Comparison of ENCODE assay signal across 32 cellular contexts in genomic region chr21:31622397-31622796, GRCh38.
"Had no signal": no experiment of that assay in that cellular context is flagged by ENCODE, and none has a peak within 500 bp of the region (broad histone marks: within the 10 kb centered on the region; RNA-seq: fewer than 3 reads in every experiment).

No MANE protein-coding gene starts in this region.

- H3K4me1 Mint-ChIP-seq: brain, nephron had no signal

- H3K9me3 ChIP-seq: ascending aorta, colonic mucosa, esophagus squamous epithelium, mucosa of descending colon, right lobe of liver, uterus had no signal

- H3K27me3 ChIP-seq: ascending aorta, cardiac muscle cell, colonic mucosa, esophagus squamous epithelium, right lobe of liver, uterus had no signal

- H3K9me3 Mint-ChIP-seq: activated T-cell treated with anti-CD3 and anti-CD28 coated beads, Interleukin-2, amount 50 U/mL, for 4 hours had no signal

- H3K36me3 Mint-ChIP-seq: activated naive CD8-positive, alpha-beta T cell; brain; type B pancreatic cell had no signal

- DNase-seq: activated CD4-positive, alpha-beta T cell treated with anti-CD3 and anti-CD28 coated beads for 36 hours; activated CD4-positive, alpha-beta T cell treated with anti-CD3 and anti-CD28 coated beads, Interleukin-2, amount 50 U/mL, for 4 hours; activated CD4-positive, CD25-positive, alpha-beta regulatory T cell; activated CD8-positive, alpha-beta memory T cell treated with anti-CD3 and anti-CD28 coated beads, Interleukin-2, amount 50 U/mL, for 48 hours; activated T-cell treated with anti-CD3 and anti-CD28 coated beads, Interleukin-2, amount 50 U/mL, for 4 hours; cerebellar nuclear complex; colonic mucosa; effector CD8-positive, alpha-beta T cell; esophagus squamous epithelium; foreskin melanocyte; islet precursor cell; left cardiac atrium; left ventricle myocardium superior; mucosa of descending colon; right lobe of liver; stimulated activated CD4-positive, alpha-beta T cell treated with anti-CD3 and anti-CD28 coated beads, Interleukin-12 subunit alpha, Interleukin-12 subunit beta, amount 100 ng/mL, for 4 hours; stimulated activated CD4-positive, alpha-beta T cell treated with anti-CD3 and anti-CD28 coated beads, Interleukin-4, amount 100 ng/mL, for 1 hour; stimulated activated naive CD8-positive, alpha-beta T cell treated with anti-CD3 and anti-CD28 coated beads, Interleukin-15, Interleukin-2, amounts not matched to agents 100 U/mL and 50 U/mL, for 24 hours; substantia nigra; SW 1271; T1000; uterus had no signal

- H3K27ac Mint-ChIP-seq: activated CD4-positive, alpha-beta T cell treated with anti-CD3 and anti-CD28 coated beads for 36 hours; activated naive CD8-positive, alpha-beta T cell; activated T-helper 2 cell treated with anti-CD3 and anti-CD28 coated beads, Interferon-gamma antibody, Interleukin-2, Interleukin-4, amounts not matched to agents 10 μg/mL and 5 μg/mL and 100 μg/mL, durations not matched to agents 14 hours and 24 hours and 36 hours; brain; nephron; progenitor cell of endocrine pancreas; T-helper 1 cell treated with Interleukin-12 subunit alpha and Interleukin-12 subunit beta and Interleukin-4 antibody, amounts not matched to agents 30 μg/mL and 1 μg/mL, for 36 hours; type B pancreatic cell had no signal

- H3K27me3 Mint-ChIP-seq: activated CD4-positive, alpha-beta T cell treated with anti-CD3 and anti-CD28 coated beads for 36 hours; activated naive CD8-positive, alpha-beta T cell; brain; progenitor cell of endocrine pancreas; type B pancreatic cell had no signal

- ATAC-seq: activated CD4-positive, alpha-beta T cell treated with anti-CD3 and anti-CD28 coated beads for 36 hours; activated T-cell treated with anti-CD3 and anti-CD28 coated beads, Interleukin-2, amount 50 U/mL, for 4 hours; left cardiac atrium; left ventricle myocardium superior; mucosa of descending colon; right lobe of liver; stimulated activated naive CD8-positive, alpha-beta T cell treated with anti-CD3 and anti-CD28 coated beads, Interleukin-15, Interleukin-2, amounts not matched to agents 100 U/mL and 50 U/mL, for 24 hours had no signal

- H3K4me3 Mint-ChIP-seq: activated CD4-positive, alpha-beta T cell treated with anti-CD3 and anti-CD28 coated beads for 36 hours; activated naive CD8-positive, alpha-beta T cell; activated T-cell treated with anti-CD3 and anti-CD28 coated beads, Interleukin-2, amount 50 U/mL, for 4 hours; brain; nephron; T-helper 1 cell treated with Interleukin-12 subunit alpha and Interleukin-12 subunit beta and Interleukin-4 antibody, amounts not matched to agents 30 μg/mL and 1 μg/mL, for 36 hours; type B pancreatic cell had no signal

- H3K4me1 ChIP-seq: ascending aorta, colonic mucosa, esophagus squamous epithelium, uterus had no signal

- H3K4me3 ChIP-seq: ascending aorta, cardiac muscle cell, colonic mucosa, esophagus squamous epithelium, mucosa of descending colon, right lobe of liver, skin epidermis, uterus had no signal

- H3K36me3 ChIP-seq: ascending aorta, cardiac muscle cell, colonic mucosa, esophagus squamous epithelium, right lobe of liver, uterus had no signal
